In the genomic region with DNA sequence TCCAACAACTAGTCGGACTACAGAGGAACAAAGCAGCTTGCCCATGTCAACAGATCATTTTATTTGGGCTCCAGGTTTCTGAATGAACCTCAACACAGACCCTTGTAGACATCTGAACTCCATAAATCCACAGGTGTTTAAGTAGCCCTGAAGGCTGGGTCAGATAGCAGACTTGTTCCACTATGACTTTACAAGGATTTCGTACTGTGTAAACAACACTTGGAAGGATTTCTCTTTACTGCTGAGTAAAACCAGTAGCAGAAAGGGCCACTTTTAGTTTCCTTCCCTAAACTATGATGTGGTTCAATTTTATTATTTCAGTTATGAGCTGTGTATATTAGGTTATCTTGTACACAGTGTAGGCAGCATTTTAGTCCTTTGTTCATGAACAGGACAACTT, we compare ENCODE assay signal across 16 cellular contexts.
"Had no signal": no experiment of that assay in that cellular context is flagged by ENCODE, and none has a peak within 500 bp of the region (broad histone marks: within the 10 kb centered on the region; RNA-seq: fewer than 3 reads in every experiment).

No MANE protein-coding gene starts in this region.

- H3K4me3 ChIP-seq: dorsolateral prefrontal cortex, esophagus muscularis mucosa, left ventricle myocardium inferior, testis had no signal

- H3K27ac ChIP-seq: dorsolateral prefrontal cortex, esophagus muscularis mucosa, left ventricle myocardium inferior, parathyroid adenoma, testis had no signal

- H3K36me3 ChIP-seq: esophagus muscularis mucosa, left ventricle myocardium inferior had no signal

- H3K4me1 ChIP-seq: parathyroid adenoma, testis had no signal

- H3K9me3 ChIP-seq: testis had no signal

- DNase-seq: activated B cell treated with CpG ODN at 0.5 μM for 24 hours; activated CD4-positive, alpha-beta T cell treated with anti-CD3 and anti-CD28 coated beads, Interleukin-2, amount 10 ng/mL, durations not matched to agents 24 days and 14 days; activated naive CD4-positive, alpha-beta T cell treated with Interleukin-2 at 50 U/mL for 16 hours; activated naive CD8-positive, alpha-beta T cell treated with anti-CD3 and anti-CD28 coated beads, Interleukin-2, amount 50 U/mL, for 24 hours; dorsolateral prefrontal cortex; left ventricle myocardium inferior; mesendoderm; retina; stimulated activated CD4-positive, alpha-beta T cell treated with anti-CD3 and anti-CD28 coated beads, Interleukin-15, amount 100 ng/mL, for 24 hours; stimulated activated CD4-positive, alpha-beta T cell treated with anti-CD3 and anti-CD28 coated beads, Interleukin-4, amount 100 ng/mL, for 24 hours; testis had no signal

- H3K27me3 ChIP-seq: esophagus muscularis mucosa, testis had no signal

- FAIRE-seq: astrocyte, endometrium, islet of Langerhans had no signal

- ATAC-seq: activated naive CD8-positive, alpha-beta T cell treated with anti-CD3 and anti-CD28 coated beads, Interleukin-2, amount 50 U/mL, for 24 hours had no signal
